Comparison of ENCODE assay signal across 12 cellular contexts in the genomic region with DNA sequence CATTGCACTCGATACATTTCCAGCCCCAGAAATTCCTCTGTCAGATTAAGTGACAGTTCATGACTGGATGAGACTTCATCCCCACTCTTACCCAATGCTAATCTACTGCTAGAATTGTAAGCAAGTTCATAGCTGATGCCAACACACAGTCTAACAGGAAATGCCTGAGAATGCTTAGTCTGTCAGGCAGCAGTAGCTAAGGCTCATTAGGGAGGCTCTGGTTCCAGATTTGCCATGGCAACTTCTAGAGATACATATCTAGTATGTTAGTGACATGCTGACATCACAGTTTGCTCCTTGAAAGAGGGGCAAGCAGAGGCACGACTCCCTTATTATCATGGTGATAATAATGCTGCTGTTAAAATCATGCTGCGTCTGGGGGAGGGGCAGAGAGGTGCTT.
A peak's percentile ranks its signal among the peaks of the same experiment; 100 is the strongest.
DNase-seq lines count a peak whose midpoint lies in the region; ATAC-seq, FAIRE-seq and TF ChIP-seq lines count a peak whose summit lies in the region.
"Had no signal": no experiment of that assay in that cellular context is flagged by ENCODE, and none has a peak within 500 bp of the region (broad histone marks: within the 10 kb centered on the region; RNA-seq: fewer than 3 reads in every experiment).

No MANE protein-coding gene starts in this region.

- CTCF ChIA-PET in H1 (lab: Charles Lee; ENCODE audit: partially characterized antibody) = interaction anchor here (0.8 to 1.1 kb wide), 2 partner anchors 13 to 175 kb away, joined by 4 read pairs; no protein-coding TSS in a partner anchor

- no peak overlapping the region for H4K91ac ChIP-seq in H1 (replicated peaks; ENCODE audit: insufficient read length, low read length)

- H2AFZ ChIP-seq in H1 (ENCODE audit: low read length) (0 out of 2 replicates have a peak overlapping the region, but pooled peaks have one; percentile 10), osteoblast (ENCODE audit: low read length) (no peak overlapping the region)

- H2BK20ac ChIP-seq in H1 (ENCODE audit: low read length) = no peak overlapping the region; the same call in 1 of the 2 replicates

- H2BK15ac ChIP-seq in H1 (ENCODE audit: low read length) = no peak overlapping the region

- H3K18ac ChIP-seq in H1 (ENCODE audit: extremely low read depth, low read length) = no peak overlapping the region

- H3K79me1 ChIP-seq in H1 (ENCODE audit: low read depth, low read length) = no peaks in the 10 kb centered on the region

- H3K27me3 ChIP-seq in H1 (replicated peaks in 1 of 4; ENCODE audit: control insufficient read depth in 3 of 4, extremely low read depth in 1 of 4, insufficient read depth in 3 of 4, low read length in 3 of 4) = no peaks in the 10 kb centered on the region
- no peaks in the 10 kb centered on the region for H3K27me3 ChIP-seq in osteoblast (ENCODE audit: insufficient read depth, low read length)

- H3K9ac ChIP-seq in H1 (replicated peaks in 1 of 4; ENCODE audit: extremely low read depth in 1 of 4, low read depth in 3 of 4, low read length in 3 of 4) = no peak overlapping the region

- H3K56ac ChIP-seq in H1 (replicated peaks; ENCODE audit: insufficient read length, low read depth, low read length) = no peak overlapping the region

- no peak overlapping the region for H3K4me2 ChIP-seq in H1 (ENCODE audit: insufficient read depth in 1 of 2, low read depth in 2 of 2, low read length in 2 of 2)
- H3K4me2 ChIP-seq in osteoblast (ENCODE audit: insufficient read depth, low read length) = no peak overlapping the region

- H3K36me3 ChIP-seq in H1 (ENCODE audit: control insufficient read depth in 2 of 4, insufficient read depth in 4 of 4, low read length in 3 of 4) = no peaks in the 10 kb centered on the region
- no peaks in the 10 kb centered on the region for H3K36me3 ChIP-seq in osteoblast (ENCODE audit: insufficient read depth, low read length)
- H3K36me3 ChIP-seq: spleen had no signal

- TF ChIP-seq POLR2A in H1 (IDR thresholded peaks at IDR 0.05; ENCODE audit: control extremely low read depth in 1 of 2, low read depth in 2 of 2, low read length in 2 of 2) = no peak

- no peak overlapping the region for H3K4ac ChIP-seq in H1 (replicated peaks; ENCODE audit: insufficient read length, low read depth, low read length)

- H3K79me2 ChIP-seq in H1 (ENCODE audit: control insufficient read depth in 1 of 2, insufficient read depth in 2 of 2, low read length in 2 of 2) (no peaks in the 10 kb centered on the region), osteoblast (ENCODE audit: insufficient read depth, low read length) (no peaks in the 10 kb centered on the region)

- TF ChIP-seq RAD21 in H1 (IDR thresholded peaks at IDR 0.05 in 1 of 2, conservative IDR thresholded peaks at IDR 0.05 in 1 of 2; ENCODE audit: low read depth in 2 of 2, low read length in 2 of 2) = no peak

- no peak overlapping the region for H2BK5ac ChIP-seq in H1 (ENCODE audit: low read depth, low read length)

- TF ChIP-seq EP300 in H1 (IDR thresholded peaks at IDR 0.05; ENCODE audit: borderline replicate concordance in 1 of 2, low read depth in 2 of 2, low read length in 2 of 2) = no peak

- WGBS in H1 (ENCODE audit: extremely low coverage in 1 of 2, insufficient coverage in 1 of 2, insufficient read length in 1 of 2, insufficient replicate concordance in 2 of 2, low coverage in 1 of 2, low lambda C conversion rate in 2 of 2, missing lambda C conversion rate in 1 of 2), 2 experiments = 90% methylated on average over 3 of the region's 3 CpGs; no CpG with 5 or more reads in 1 of the 2 experiments

- H2BK120ac ChIP-seq in H1 (replicated peaks; ENCODE audit: low read depth, low read length) = no peak overlapping the region

- H3K9me3 ChIP-seq in H1 (ENCODE audit: insufficient read depth in 2 of 2, low read depth in 1 of 2, low read length in 1 of 2) = 0 out of 4 replicates have a peak, but pooled peaks cover 0 to 4% of the 10 kb centered on the region in 2 experiments
- no peaks in the 10 kb centered on the region for H3K9me3 ChIP-seq in osteoblast (ENCODE audit: low read depth, low read length)
- H3K9me3 ChIP-seq: spleen had no signal

- ATAC-seq in omental fat pad (ENCODE audit: low FRiP score) = no peak
- ATAC-seq: activated CD8-positive, alpha-beta T cell treated with anti-CD3 and anti-CD28 coated beads for 36 hours; T-helper 17 cell had no signal

- H3K23ac ChIP-seq in H1 (ENCODE audit: insufficient read length) = no peak overlapping the region

- H2AK5ac ChIP-seq in H1 (ENCODE audit: low read depth, low read length) = no peak overlapping the region

- H3K4me3 ChIP-seq in H1 (ENCODE audit: extremely low read depth in 1 of 4, insufficient read depth in 2 of 4, low read depth in 3 of 4, low read length in 4 of 4) (no peak overlapping the region), osteoblast (ENCODE audit: insufficient read depth, low read length) (no peak overlapping the region), coronary artery (no peak overlapping the region)
- H3K4me3 ChIP-seq: spleen had no signal

- H3K4me1 ChIP-seq in H1 (replicated peaks in 1 of 4; ENCODE audit: control insufficient read depth in 3 of 4, insufficient read depth in 4 of 4, low read length in 3 of 4) (peaks cover 0 to 4% (median 0%) of the 10 kb centered on the region in 4 experiments; a peak in 1 of 7 replicates), osteoblast (ENCODE audit: insufficient read depth, low read length) (peaks cover 7% of the 10 kb centered on the region)
- H3K4me1 ChIP-seq: spleen had no signal

- H3K27ac ChIP-seq in H1 (ENCODE audit: low read depth, low read length) (no peak overlapping the region), osteoblast (ENCODE audit: low read depth, low read length) (peak overlapping the region; percentile 9), coronary artery (no peak overlapping the region)

- POLR2A ChIA-PET in H1 (lab: Charles Lee; ENCODE audit: partially characterized antibody) = no interaction called here

- no peak overlapping the region for H4K8ac ChIP-seq in H1 (ENCODE audit: extremely low read depth, insufficient read depth, low read length)

- no peaks in the 10 kb centered on the region for H4K20me1 ChIP-seq in H1 (replicated peaks in 1 of 2; ENCODE audit: control insufficient read depth in 1 of 2, insufficient read depth in 2 of 2, low read length in 2 of 2)
- no peaks in the 10 kb centered on the region for H4K20me1 ChIP-seq in osteoblast (ENCODE audit: insufficient read depth, low read length)

- H2BK12ac ChIP-seq in H1 (ENCODE audit: low read depth, low read length) = no peak overlapping the region

- H3K23me2 ChIP-seq in H1 (ENCODE audit: low read depth, low read length) = no peaks in the 10 kb centered on the region

- no peak for TF ChIP-seq CTCF in H1 (IDR thresholded peaks at IDR 0.05; ENCODE audit: control extremely low read depth in 1 of 3, insufficient read depth in 1 of 3, low read depth in 1 of 3, low read length in 3 of 3)
- TF ChIP-seq CTCF in osteoblast (IDR thresholded peaks at IDR 0.05; ENCODE audit: extremely low read depth, low read depth, low read length) = no peak
- no peak for TF ChIP-seq CTCF in omental fat pad (IDR thresholded peaks at IDR 0.05)
- no peak for TF ChIP-seq CTCF in coronary artery (IDR thresholded peaks at IDR 0.05)

- H3K14ac ChIP-seq in H1 (ENCODE audit: insufficient read length) = no peak overlapping the region

- no peak overlapping the region for H4K5ac ChIP-seq in H1 (ENCODE audit: insufficient read length, low read depth, low read length)

- DNase-seq in ELR (ENCODE audit: low read depth) (peak; percentile 35), NCI-H2227 (lab: John Stamatoyannopoulos, UW; ENCODE audit: unreplicated experiment) (peak; percentile 91), H1 (ENCODE audit: low read depth in 1 of 2, low spot score in 2 of 2) (no peak), osteoblast (ENCODE audit: insufficient read length, low spot score, missing footprints) (no peak), T1000 (lab: John Stamatoyannopoulos, UW) (no peak), omental fat pad (ENCODE audit: low spot score) (no peak), coronary artery (ENCODE audit: low spot score) (no peak)
- no peak for DNase-seq in activated CD8-positive, alpha-beta memory T cell treated with anti-CD3 and anti-CD28 coated beads, Interleukin-2, amount 50 U/mL, for 48 hours
- DNase-seq: activated CD8-positive, alpha-beta T cell treated with anti-CD3 and anti-CD28 coated beads for 36 hours; spleen; T-helper 17 cell had no signal

- FAIRE-seq in H1 (lab: Jason Lieb, UNC) = no peak
- FAIRE-seq: GM18507 had no signal

TF ChIP-seq in H1, 55 proteins besides CTCF, POLR2A, EP300 and RAD21 (continues in another document):
- TF ChIP-seq POLR2AphosphoS5 (IDR thresholded peaks at IDR 0.05; ENCODE audit: low read depth, low read length) (no peak), CREB1 (IDR thresholded peaks at IDR 0.05) (no peak), TAF7 (optimal IDR thresholded peaks at IDR 0.05; ENCODE audit: borderline replicate concordance, low read depth, low read length) (no peak), CEBPB (IDR thresholded peaks at IDR 0.05; ENCODE audit: low read depth, low read length) (no peak), SIX5 (IDR thresholded peaks at IDR 0.05; ENCODE audit: low read depth, low read length) (no peak), FOSL1 (IDR thresholded peaks at IDR 0.05; ENCODE audit: insufficient read depth, low read depth, low read length) (no peak), SP4 (IDR thresholded peaks at IDR 0.05; ENCODE audit: low read length) (no peak), SIRT6 (IDR thresholded peaks at IDR 0.05; ENCODE audit: low read length) (no peak), SUZ12 (IDR thresholded peaks at IDR 0.05; ENCODE audit: low read length) (no peak), ASH2L (IDR thresholded peaks at IDR 0.05; ENCODE audit: low read length) (no peak), GABPA (IDR thresholded peaks at IDR 0.05; ENCODE audit: borderline replicate concordance, insufficient read depth, low read length) (no peak), TCF12 (IDR thresholded peaks at IDR 0.05; ENCODE audit: low read depth, low read length) (no peak), KDM5A (IDR thresholded peaks at IDR 0.05; ENCODE audit: low read length) (no peak), KDM4A (IDR thresholded peaks at IDR 0.05; ENCODE audit: low read depth, low read length, severe bottlenecking) (no peak), EGR1 (IDR thresholded peaks at IDR 0.05; ENCODE audit: borderline replicate concordance, low read depth, low read length) (no peak), JUND (IDR thresholded peaks at IDR 0.05; ENCODE audit: low read length) (no peak), RBBP5 (IDR thresholded peaks at IDR 0.05; ENCODE audit: borderline replicate concordance, low read depth, low read length) (no peak)
- TF ChIP-seq, protein P1, sequence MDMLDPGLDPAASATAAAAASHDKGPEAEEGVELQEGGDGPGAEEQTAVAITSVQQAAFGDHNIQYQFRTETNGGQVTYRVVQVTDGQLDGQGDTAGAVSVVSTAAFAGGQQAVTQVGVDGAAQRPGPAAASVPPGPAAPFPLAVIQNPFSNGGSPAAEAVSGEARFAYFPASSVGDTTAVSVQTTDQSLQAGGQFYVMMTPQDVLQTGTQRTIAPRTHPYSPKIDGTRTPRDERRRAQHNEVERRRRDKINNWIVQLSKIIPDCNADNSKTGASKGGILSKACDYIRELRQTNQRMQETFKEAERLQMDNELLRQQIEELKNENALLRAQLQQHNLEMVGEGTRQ (IDR thresholded peaks at IDR 0.05; ENCODE audit: low read length) = no peak

Comparison
In these comparisons a context has a peak if more than half of its experiments do, and no peak if none do; other contexts are left out.
1. DNase-seq: peak in ELR (single experiment) and NCI-H2227 (single experiment); none in H1 (0 of 2), osteoblast (single experiment), T1000 (single experiment), activated CD8-positive, alpha-beta memory T cell treated with anti-CD3 and anti-CD28 coated beads, Interleukin-2, amount 50 U/mL, for 48 hours (single experiment), omental fat pad (single experiment) and coronary artery (single experiment).